ENCODE assay signal across 9 cellular contexts in genomic region chr13:112208656-112209055, GRCh38.
"Had no signal": no experiment of that assay in that cellular context is flagged by ENCODE, and none has a peak within 500 bp of the region (broad histone marks: within the 10 kb centered on the region; RNA-seq: fewer than 3 reads in every experiment).

No MANE protein-coding gene starts in this region.

- H3K4me1 ChIP-seq: HAP-1 had no signal

- ATAC-seq: GM23338, HCT116 had no signal

- H3K27ac ChIP-seq: GM23248 had no signal

- DNase-seq: GM23248, GOT3, H7, H9, HCEC 1CT, HFFc6 had no signal

- H3K9me3 ChIP-seq: HAP-1 had no signal

- H3K9ac ChIP-seq: GM23248 had no signal

- H3K27ac Mint-ChIP-seq: GM23338, H9, HFFc6 had no signal

- H3K36me3 ChIP-seq: HAP-1 had no signal

- H2AFZ ChIP-seq: GM23248, GM23338 had no signal

- H3K4me2 ChIP-seq: GM23338 had no signal

- H3K4me3 Mint-ChIP-seq: GM23338, H9, HFFc6 had no signal

- H3K4me3 ChIP-seq: GM23248, GM23338, HAP-1 had no signal

- H3K9me3 Mint-ChIP-seq: GM23338 had no signal
